21 cellular contexts compared by ENCODE assay signal in genomic region chr9:126363250-126363649, GRCh38.
"Had no signal": no experiment of that assay in that cellular context is flagged by ENCODE, and none has a peak within 500 bp of the region (broad histone marks: within the 10 kb centered on the region; RNA-seq: fewer than 3 reads in every experiment).

No MANE protein-coding gene starts in this region.

- H2AFZ ChIP-seq: parathyroid adenoma had no signal

- H3K4me1 Mint-ChIP-seq: activated CD4-positive, alpha-beta T cell treated with anti-CD3 and anti-CD28 coated beads, Interleukin-2, amount 10 ng/mL, durations not matched to agents 24 days and 14 days; activated T-helper 17 cell treated with anti-CD3 and anti-CD28 coated beads, Interleukin-2, amount 50 U/mL, for 72 hours; stimulated activated memory B cell treated with anti-CD40 and anti-IgM and Interleukin-4, amounts not matched to agents 10 μg/mL and 1 μg/mL and 100 μg/mL, for 72 hours had no signal

- H3K4me3 Mint-ChIP-seq: activated CD4-positive, alpha-beta T cell treated with anti-CD3 and anti-CD28 coated beads, Interleukin-2, amount 10 ng/mL, durations not matched to agents 24 days and 14 days; activated CD8-positive, alpha-beta T cell treated with anti-CD3 and anti-CD28 coated beads for 36 hours; activated naive CD4-positive, alpha-beta T cell treated with anti-CD3 and anti-CD28 coated beads for 36 hours; activated T-helper 17 cell treated with anti-CD3 and anti-CD28 coated beads, Interleukin-2, amount 50 U/mL, for 72 hours; central memory CD8-positive, alpha-beta T cell; natural killer cell treated with Interleukin-12 subunit alpha and Interleukin-12 subunit beta and Interleukin-15 and Interleukin-18, amount 100 ng/mL, for 72 hours; stimulated activated memory B cell treated with anti-CD40 and anti-IgM and Interleukin-4, amounts not matched to agents 10 μg/mL and 1 μg/mL and 100 μg/mL, for 72 hours had no signal

- H3K9ac ChIP-seq: parathyroid adenoma had no signal

- H3K9me3 ChIP-seq: neutrophil had no signal

- H3K27me3 ChIP-seq: brain microvascular endothelial cell, esophagus muscularis mucosa, heart right ventricle, neutrophil, tibial artery, uterus had no signal

- H3K27ac ChIP-seq: brain microvascular endothelial cell, heart right ventricle, neutrophil, parathyroid adenoma, tibial artery, uterus had no signal

- DNase-seq: activated CD4-positive, alpha-beta T cell treated with anti-CD3 and anti-CD28 coated beads, Interleukin-2, amount 10 ng/mL, durations not matched to agents 24 days and 14 days; activated CD8-positive, alpha-beta T cell treated with anti-CD3 and anti-CD28 coated beads for 36 hours; activated naive CD4-positive, alpha-beta T cell treated with anti-CD3 and anti-CD28 coated beads for 36 hours; activated T-cell treated with anti-CD3 and anti-CD28 coated beads, Interleukin-2, amount 50 U/mL, for 1 hour; aorta; brain microvascular endothelial cell; cortex of kidney; effector CD4-positive, alpha-beta T cell; heart right ventricle; mesendoderm; stimulated activated CD4-positive, alpha-beta T cell treated with anti-CD3 and anti-CD28 coated beads, Interleukin-4, amount 100 ng/mL, for 24 hours; tibial artery; uterus had no signal

- H3K4me3 ChIP-seq: esophagus muscularis mucosa, heart right ventricle, tibial artery, uterus had no signal

- H3K27ac Mint-ChIP-seq: activated CD4-positive, alpha-beta T cell treated with anti-CD3 and anti-CD28 coated beads, Interleukin-2, amount 10 ng/mL, durations not matched to agents 24 days and 14 days; activated CD8-positive, alpha-beta T cell treated with anti-CD3 and anti-CD28 coated beads for 36 hours; activated naive CD4-positive, alpha-beta T cell treated with anti-CD3 and anti-CD28 coated beads for 36 hours; activated T-helper 17 cell treated with anti-CD3 and anti-CD28 coated beads, Interleukin-2, amount 50 U/mL, for 72 hours; natural killer cell treated with Interleukin-12 subunit alpha and Interleukin-12 subunit beta and Interleukin-15 and Interleukin-18, amount 100 ng/mL, for 72 hours; stimulated activated memory B cell treated with anti-CD40 and anti-IgM and Interleukin-4, amounts not matched to agents 10 μg/mL and 1 μg/mL and 100 μg/mL, for 72 hours had no signal

- ATAC-seq: activated CD8-positive, alpha-beta T cell treated with anti-CD3 and anti-CD28 coated beads for 36 hours; activated T-helper 17 cell treated with anti-CD3 and anti-CD28 coated beads, Interleukin-2, amount 50 U/mL, for 72 hours; heart right ventricle; natural killer cell treated with Interleukin-12 subunit alpha and Interleukin-12 subunit beta and Interleukin-15 and Interleukin-18, amount 100 ng/mL, for 72 hours; sciatic nerve; stimulated activated memory B cell treated with anti-CD40 and anti-IgM and Interleukin-4, amounts not matched to agents 10 μg/mL and 1 μg/mL and 100 μg/mL, for 72 hours had no signal

- H3K4me1 ChIP-seq: parathyroid adenoma, uterus had no signal

- H3K36me3 ChIP-seq: brain microvascular endothelial cell, esophagus muscularis mucosa, neutrophil, uterus had no signal
